In the genomic region with DNA sequence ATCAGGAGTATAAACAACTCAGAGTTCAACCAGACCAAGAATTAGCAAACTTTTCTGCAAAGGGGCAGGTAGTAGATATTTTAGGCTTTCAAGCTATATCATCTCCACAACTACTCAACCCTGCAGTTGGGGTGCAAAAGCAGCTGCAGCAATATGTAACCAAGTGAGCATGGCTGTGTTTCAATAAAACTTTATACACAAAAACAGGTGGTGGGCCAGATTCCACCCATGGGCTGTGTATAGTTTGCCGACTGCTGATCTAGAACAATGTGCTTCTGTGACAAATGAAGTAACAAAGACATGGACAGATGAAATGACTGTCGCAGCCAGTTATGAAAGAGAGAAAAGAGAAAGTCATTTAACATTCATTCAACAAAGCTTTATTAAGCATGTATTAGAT, we compare ENCODE assay signal across 1 cellular context.
TF ChIP-seq lines count a peak whose summit lies in the region.

No MANE protein-coding gene starts in this region.

TF ChIP-seq in K562, 482 proteins besides CTCF, POLR2A, EP300 and RAD21 (continued from another document):
- TF ChIP-seq ZBTB40 (IDR thresholded peaks at IDR 0.05) (peak; percentile 93), ZBTB40 (CRISPR knock-in tag; IDR thresholded peaks at IDR 0.05) (peak; percentile 90)
TF ChIP-seq in K562: peak in this region for 1.
